In genomic region chr10:110623316-110623715, GRCh38 we compare ENCODE assay signal across 3 cellular contexts. TPM values are rescaled to one million over a fixed set of nuclear protein-coding genes. Genes with fewer than 3 reads are reported as not detected.
"Had no signal": no experiment of that assay in that cellular context is flagged by ENCODE, and none has a peak within 500 bp of the region (broad histone marks: within the 10 kb centered on the region; RNA-seq: fewer than 3 reads in every experiment).

No MANE protein-coding gene starts in this region.

RNA-seq across cellular contexts. Expression of gene RBM20, which starts 20.8 kb away (rescaled TPM):
- total RNA-seq: activated CD4-positive, alpha-beta memory T cell treated with anti-CD3 and anti-CD28 coated beads for 36 hours; activated CD4-positive, alpha-beta T cell treated with anti-CD3 and anti-CD28 coated beads, Interleukin-2, amount 10 ng/mL, durations not matched to agents 7 days and 5 days; T-helper 17 cell had no signal
